8 cellular contexts compared by ENCODE assay signal in genomic region chr13:91399189-91400093, GRCh38. TPM values are rescaled to one million over a fixed set of nuclear protein-coding genes. Genes with fewer than 3 reads are reported as not detected.
DNase-seq lines count a peak whose midpoint lies in the region; ATAC-seq and TF ChIP-seq lines count a peak whose summit lies in the region.

No MANE protein-coding gene starts in this region.

- no peaks in the 10 kb centered on the region for H3K9me3 Mint-ChIP-seq in CD4-positive, alpha-beta T cell
- H3K9me3 Mint-ChIP-seq in activated CD8-positive, alpha-beta T cell treated with anti-CD3 and anti-CD28 coated beads for 36 hours: no peaks in the 10 kb centered on the region

- H3K36me3 ChIP-seq in GM23248 (ENCODE audit: low read depth): no peaks in the 10 kb centered on the region

- H3K9me2 ChIP-seq in GM23248 (ENCODE audit: insufficient read depth): no peaks in the 10 kb centered on the region

- no peak overlapping the region for H3K27ac Mint-ChIP-seq in CD4-positive, alpha-beta T cell
- no peak overlapping the region for H3K27ac Mint-ChIP-seq in activated CD8-positive, alpha-beta T cell treated with anti-CD3 and anti-CD28 coated beads for 36 hours

- H3K4me1 Mint-ChIP-seq in CD4-positive, alpha-beta T cell (ENCODE audit: low read depth): peaks cover 19% of the 10 kb centered on the region
- H3K4me1 Mint-ChIP-seq in activated CD8-positive, alpha-beta T cell treated with anti-CD3 and anti-CD28 coated beads for 36 hours (ENCODE audit: low read depth): peaks cover 15% of the 10 kb centered on the region

- no peaks in the 10 kb centered on the region for H3K4me1 ChIP-seq in GM23248 (ENCODE audit: insufficient read depth)

- peak overlapping the region; percentile 79 for H3K4me3 Mint-ChIP-seq in CD4-positive, alpha-beta T cell
- H3K4me3 Mint-ChIP-seq in activated CD8-positive, alpha-beta T cell treated with anti-CD3 and anti-CD28 coated beads for 36 hours: peak overlapping the region; percentile 60

- no peak overlapping the region for H3K4me2 ChIP-seq in GM23248 (ENCODE audit: unreplicated experiment)

- H3F3A ChIP-seq in GM23248 (ENCODE audit: insufficient read depth): no peaks in the 10 kb centered on the region

- POLR2A ChIA-PET in CD4-positive, alpha-beta T cell (lab: Charles Lee): interaction anchor here (2.5 kb wide), 1 partner anchor 52 kb away, joined by 9 read pairs; the partner anchor contains the start of gene MIR17HG
- POLR2A ChIA-PET in activated CD8-positive, alpha-beta T cell treated with anti-CD3 and anti-CD28 coated beads for 36 hours (lab: Charles Lee): interaction anchor here (0.8 kb wide), 1 partner anchor 42 kb away, joined by 3 read pairs; no protein-coding TSS in a partner anchor

- 18 to 25% methylated on average over 43 to 45 of the region's 45 CpGs for WGBS in GM23248 (ENCODE audit: low coverage in 1 of 2, low lambda C conversion rate in 2 of 2, missing lambda C conversion rate in 2 of 2), 2 experiments

- H2AFZ ChIP-seq in GM23248: peak overlapping the region; percentile 74; the same call in 1 of the 2 replicates

- no peak for ATAC-seq in CD4-positive, alpha-beta T cell (ENCODE audit: poor library complexity)
- no peak for ATAC-seq in activated CD8-positive, alpha-beta T cell treated with anti-CD3 and anti-CD28 coated beads for 36 hours
- ATAC-seq in stimulated activated naive CD8-positive, alpha-beta T cell treated with anti-CD3 and anti-CD28 coated beads, Interleukin-15, Interleukin-2, amounts not matched to agents 100 U/mL and 50 U/mL, for 24 hours: no peak

- peaks cover 28% of the 10 kb centered on the region for H3K27me3 ChIP-seq in CD4-positive, alpha-beta T cell (ENCODE audit: control insufficient read depth, insufficient read depth, low read length)
- H3K27me3 ChIP-seq in GM23248 (replicated peaks; ENCODE audit: insufficient read depth): peaks cover 67% of the 10 kb centered on the region

- no peak for TF ChIP-seq CTCF in CD4-positive, alpha-beta T cell (IDR thresholded peaks at IDR 0.05)
- no peak for TF ChIP-seq CTCF in activated CD8-positive, alpha-beta T cell treated with anti-CD3 and anti-CD28 coated beads for 36 hours (IDR thresholded peaks at IDR 0.05)
- TF ChIP-seq CTCF in GM20000 (IDR thresholded peaks at IDR 0.05; ENCODE audit: extremely low read depth, missing control alignments): no peak

- intact Hi-C loops in CD4-positive, alpha-beta T cell (cut with DNase I, micrococcal nuclease): loop anchor here (2.0 to 10.0 kb wide), 3 partner anchors 51 to 265 kb away; partner anchors contain the start of gene MIR17HG (in 1 of the 2)
- intact Hi-C loops in activated CD8-positive, alpha-beta T cell treated with anti-CD3 and anti-CD28 coated beads for 36 hours (cut with micrococcal nuclease): loop anchor here (5.0 to 10.0 kb wide), 3 partner anchors 32 to 265 kb away; no protein-coding TSS in a partner anchor

- no peak for DNase-seq in CD4-positive, alpha-beta T cell
- DNase-seq in GM23248: no peak
- no peak for DNase-seq in activated CD8-positive, alpha-beta T cell treated with anti-CD3 and anti-CD28 coated beads for 36 hours
- DNase-seq in inferior parietal cortex (ENCODE audit: extremely low spot score): peak; percentile 19
- DNase-seq in stimulated activated naive CD8-positive, alpha-beta T cell treated with anti-CD3 and anti-CD28 coated beads, Interleukin-15, Interleukin-2, amounts not matched to agents 100 U/mL and 50 U/mL, for 24 hours: peak; percentile 21
- DNase-seq in GM20000 (ENCODE audit: low spot score): no peak
- no peak for DNase-seq in effector CD8-positive, alpha-beta T cell (lab: John Stamatoyannopoulos, UW)
- DNase-seq in H4 (ENCODE audit: low spot score): no peak

- H3K36me3 Mint-ChIP-seq in CD4-positive, alpha-beta T cell (ENCODE audit: low read depth): no peaks in the 10 kb centered on the region
- H3K36me3 Mint-ChIP-seq in activated CD8-positive, alpha-beta T cell treated with anti-CD3 and anti-CD28 coated beads for 36 hours (ENCODE audit: low read depth): no peaks in the 10 kb centered on the region

- CTCF ChIA-PET in CD4-positive, alpha-beta T cell (lab: Charles Lee): interaction anchor here (1.0 kb wide), 1 partner anchor 12 kb away, joined by 5 read pairs; no protein-coding TSS in a partner anchor
- CTCF ChIA-PET in activated CD8-positive, alpha-beta T cell treated with anti-CD3 and anti-CD28 coated beads for 36 hours (lab: Charles Lee): interaction anchor here (0.7 to 2.3 kb wide), 4 partner anchors 12 to 132 kb away, joined by 3 to 5 read pairs (median 3); no protein-coding TSS in a partner anchor

- H3K79me2 ChIP-seq in GM23248 (ENCODE audit: insufficient read depth): no peaks in the 10 kb centered on the region

- H3K9ac ChIP-seq in GM23248: no peak overlapping the region

- no peaks in the 10 kb centered on the region for H3K9me3 ChIP-seq in CD4-positive, alpha-beta T cell (ENCODE audit: control insufficient read depth, low read length)
- no peaks in the 10 kb centered on the region for H3K9me3 ChIP-seq in GM23248 (ENCODE audit: low read depth)

- no peak overlapping the region for H3K4me3 ChIP-seq in GM23248

- no peak overlapping the region for H3K27ac ChIP-seq in CD4-positive, alpha-beta T cell (ENCODE audit: low read depth, low read length)
- no peak overlapping the region for H3K27ac ChIP-seq in GM23248

- in situ Hi-C loops in GM23248 (cut with MboI): no loop called here

- H3K27me3 Mint-ChIP-seq in CD4-positive, alpha-beta T cell: peaks cover 55% of the 10 kb centered on the region
- H3K27me3 Mint-ChIP-seq in activated CD8-positive, alpha-beta T cell treated with anti-CD3 and anti-CD28 coated beads for 36 hours: peaks cover 53% of the 10 kb centered on the region

- no peaks in the 10 kb centered on the region for H4K20me1 ChIP-seq in GM23248 (ENCODE audit: insufficient read depth)

RNA-seq across cellular contexts. Expression of gene GPC5, which starts 1.0 kb away (rescaled TPM):
- not detected for total RNA-seq in CD4-positive, alpha-beta T cell
- total RNA-seq in GM23248 (2014; rRNA removed; shearing (Covaris generic)): 0.32 TPM in 1 of 2 replicates, not detected in the other
- polyA plus RNA-seq in GM23248 (2016; fragmentation: Nextera tagmentation; extraction: Ambion mirVana): not detected in 2 replicates
- total RNA-seq in activated CD8-positive, alpha-beta T cell treated with anti-CD3 and anti-CD28 coated beads for 36 hours: under 1 TPM; 0.13 to 0.14 TPM
- 1.0 and 1.5 TPM in 2 replicates for total RNA-seq in H4 (2014; rRNA removed; shearing (Covaris generic))

RNA-seq across cellular contexts. Expression of gene MIR17HG, which starts 52.0 kb away (rescaled TPM):
- total RNA-seq in CD4-positive, alpha-beta T cell: 1 to 10 TPM; 6.0 to 6.6 TPM
- 0.43 and 2.5 TPM in 2 replicates for total RNA-seq in GM23248 (2014; rRNA removed; shearing (Covaris generic))
- polyA plus RNA-seq in GM23248 (2016; fragmentation: Nextera tagmentation; extraction: Ambion mirVana): 0.20 and 0.27 TPM in 2 replicates
- total RNA-seq in activated CD8-positive, alpha-beta T cell treated with anti-CD3 and anti-CD28 coated beads for 36 hours: 10 to 100 TPM; 20.3 to 21.3 TPM
- 1.5 TPM in 2 replicates for total RNA-seq in H4 (2014; rRNA removed; shearing (Covaris generic))

Comparison
In these comparisons a context has a peak if more than half of its experiments do, and no peak if none do; other contexts are left out.
1. DNase-seq: peak in inferior parietal cortex (single experiment) and stimulated activated naive CD8-positive, alpha-beta T cell treated with anti-CD3 and anti-CD28 coated beads, Interleukin-15, Interleukin-2, amounts not matched to agents 100 U/mL and 50 U/mL, for 24 hours (single experiment); none in CD4-positive, alpha-beta T cell (0 of 10), GM23248 (single experiment), activated CD8-positive, alpha-beta T cell treated with anti-CD3 and anti-CD28 coated beads for 36 hours (single experiment), GM20000 (single experiment), effector CD8-positive, alpha-beta T cell (single experiment) and H4 (single experiment).